Comparison of ENCODE assay signal across 8 cellular contexts in the genomic region with DNA sequence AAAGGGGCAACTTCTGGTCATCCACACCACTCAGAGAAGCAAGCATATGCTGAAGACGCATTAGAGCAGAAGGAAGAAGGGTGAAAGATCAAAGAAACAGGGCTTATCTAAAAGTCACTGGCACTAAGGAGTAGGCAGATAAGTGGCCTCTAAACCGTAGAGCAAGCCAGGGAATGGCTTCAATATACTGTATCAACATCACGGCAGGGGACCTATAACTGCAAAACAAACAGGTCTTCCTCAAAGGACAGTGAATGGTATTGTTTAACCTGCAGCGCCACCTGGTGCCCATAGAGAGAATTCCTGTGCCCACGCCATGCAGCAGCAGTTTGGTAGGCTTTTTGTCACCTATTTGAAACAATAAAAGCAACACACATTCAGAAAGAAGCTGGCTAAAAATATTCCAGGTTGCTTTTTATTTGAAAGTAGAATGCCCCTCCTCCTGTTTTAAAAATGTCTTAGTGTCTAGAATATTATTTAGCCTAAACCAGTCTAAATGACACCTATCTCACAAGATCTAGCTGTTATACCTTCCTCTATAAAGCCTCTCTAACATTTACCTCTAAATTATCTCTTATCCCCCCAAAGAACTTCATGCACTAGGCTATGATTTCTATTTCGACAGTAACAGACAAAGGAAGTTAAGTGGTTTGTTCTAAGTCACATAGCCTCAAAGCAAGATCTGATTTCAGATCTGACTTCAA. TPM values are rescaled to one million over a fixed set of nuclear protein-coding genes. Genes with fewer than 3 reads are reported as not detected.
DNase-seq lines count a peak whose midpoint lies in the region; ATAC-seq and TF ChIP-seq lines count a peak whose summit lies in the region.

No MANE protein-coding gene starts in this region.

- intact Hi-C loops in left lung (cut with DNase I) = no loop called here

- H3K27me3 Mint-ChIP-seq in chondrocyte (ENCODE audit: low read depth) = no peaks in the 10 kb centered on the region

- H3K36me3 Mint-ChIP-seq in chondrocyte (ENCODE audit: low read depth) = peaks cover 16% of the 10 kb centered on the region

- ATAC-seq in GM18520 (IDR thresholded peaks at IDR 0.05; ENCODE audit: unreplicated experiment) = peak; percentile 81
- ATAC-seq in HG03108 (IDR thresholded peaks at IDR 0.05; ENCODE audit: unreplicated experiment) = peak; percentile 85
- ATAC-seq in left lung = peak; percentile 78

- no peaks in the 10 kb centered on the region for H3K9me3 ChIP-seq in left lung

- H3K4me1 ChIP-seq in left lung = peaks cover 6 to 11% of the 10 kb centered on the region in 2 donors

- no peaks in the 10 kb centered on the region for H3K9me3 Mint-ChIP-seq in chondrocyte (ENCODE audit: low read depth)

- POLR2A ChIA-PET in AG04449 (lab: Yijun Ruan, JAX) = no interaction called here

- no peaks in the 10 kb centered on the region for H3K27me3 ChIP-seq in left lung

- peaks cover 35% of the 10 kb centered on the region for H3K4me1 Mint-ChIP-seq in chondrocyte (ENCODE audit: low read depth)

- peak overlapping the region; percentile 23 for H3K27ac Mint-ChIP-seq in chondrocyte (ENCODE audit: unreplicated experiment)

- H3K27ac ChIP-seq in left lung = no peak overlapping the region

- H3K4me3 ChIP-seq in AG04449 (ENCODE audit: low read depth, low read length) (no peak overlapping the region), left lung (no peak overlapping the region)

- DNase-seq in AG04449 (ENCODE audit: low read depth, low spot score) = no peak
- DNase-seq in NCI-H2227 (lab: John Stamatoyannopoulos, UW; ENCODE audit: unreplicated experiment) = peak; percentile 84
- DNase-seq in activated CD4-positive, CD25-positive, alpha-beta regulatory T cell treated with anti-CD3 and anti-CD28 coated beads, Interleukin-2, amount 50 U/mL, for 72 hours = peak; percentile 62
- DNase-seq in chondrocyte (ENCODE audit: low spot score) = no peak
- peak in 1 of 2 donors; percentile 53 for DNase-seq in left lung
- peak; percentile 48 to 60 for DNase-seq in stimulated activated CD4-positive, alpha-beta T cell treated with anti-CD3 and anti-CD28 coated beads, Interleukin-4, amount 100 ng/mL, for 4 hours

- H3K36me3 ChIP-seq in left lung = peaks cover 0 to 90% of the 10 kb centered on the region in 2 donors

- H3K4me3 Mint-ChIP-seq in chondrocyte (ENCODE audit: unreplicated experiment) = no peak overlapping the region

- CTCF ChIA-PET in AG04449 (lab: Yijun Ruan, JAX) = interaction anchor here (0.6 to 21.4 kb wide), 24 partner anchors 16 to 682 kb away, joined by 3 to 428 read pairs (median 4); a partner anchor contains a TSS

- TF ChIP-seq CTCF in AG04449 (IDR thresholded peaks at IDR 0.05; ENCODE audit: insufficient read depth, low read length, missing control alignments) = peak; percentile 85
- peak; percentile 99 for TF ChIP-seq CTCF in chondrocyte (IDR thresholded peaks at IDR 0.05)
- peak; percentile 71 to 88 for TF ChIP-seq CTCF in left lung (IDR thresholded peaks at IDR 0.05)

RNA-seq across cellular contexts. Expression of a gene that starts 21.8 kb away (rescaled TPM):
- 55.8 to 71.6 TPM (median 55.9 TPM) in 3 replicates for total RNA-seq in chondrocyte
- 10 to 100 TPM; 58.1 to 66.4 TPM for total RNA-seq in left lung

Comparison
In these comparisons a context has a peak if more than half of its experiments do, and no peak if none do; other contexts are left out.
1. DNase-seq: peak in NCI-H2227 (single experiment), activated CD4-positive, CD25-positive, alpha-beta regulatory T cell treated with anti-CD3 and anti-CD28 coated beads, Interleukin-2, amount 50 U/mL, for 72 hours (single experiment) and stimulated activated CD4-positive, alpha-beta T cell treated with anti-CD3 and anti-CD28 coated beads, Interleukin-4, amount 100 ng/mL, for 4 hours (2 of 2); none in AG04449 (single experiment) and chondrocyte (single experiment).
2. Peak in every context shown above with its lines, with median percentiles within 50 percentile points of each other: CTCF ChIP-seq and ATAC-seq.